In the genomic region with DNA sequence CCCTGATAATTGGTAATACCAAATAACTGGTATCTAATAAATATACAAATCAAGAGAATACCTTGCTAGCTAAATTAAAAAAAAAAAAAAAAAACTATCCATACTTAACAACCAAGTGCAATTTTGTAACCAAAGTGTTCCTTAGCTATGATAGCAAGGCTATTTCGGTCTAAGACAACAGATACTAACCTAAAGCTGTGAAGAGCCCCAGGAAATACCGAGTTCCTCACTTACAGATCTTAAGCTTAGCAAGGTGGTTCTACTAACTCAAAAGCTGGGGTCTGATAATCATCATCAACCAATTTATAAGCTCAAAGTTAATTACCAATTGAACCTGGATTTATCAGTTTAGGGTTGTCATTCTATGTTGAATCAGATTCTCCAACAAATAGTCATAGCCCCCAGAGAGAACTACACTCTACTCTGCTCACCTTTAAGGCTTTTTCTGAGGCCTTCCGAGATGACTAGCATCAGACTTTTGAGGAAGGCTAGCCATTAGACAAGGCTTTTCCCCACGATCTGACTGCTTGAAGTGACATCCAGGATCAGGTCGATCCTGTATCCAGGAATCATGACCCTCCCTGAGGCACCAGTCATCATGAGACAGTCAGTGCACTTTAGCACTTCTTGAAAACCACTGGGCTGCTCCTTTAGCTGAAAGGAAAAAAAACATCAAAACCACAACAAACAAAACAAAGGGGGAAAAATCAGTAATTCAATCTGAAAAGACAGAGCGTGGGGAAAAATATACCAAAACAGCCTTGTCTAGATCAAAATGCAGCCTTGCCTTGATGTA, we compare ENCODE assay signal across 1 cellular context.
TF ChIP-seq lines count a peak whose summit lies in the region.

No MANE protein-coding gene starts in this region.

TF ChIP-seq in WTC11, 78 proteins besides CTCF, POLR2A, EP300 and RAD21 (continued from another document):
- TF ChIP-seq, protein P1, sequence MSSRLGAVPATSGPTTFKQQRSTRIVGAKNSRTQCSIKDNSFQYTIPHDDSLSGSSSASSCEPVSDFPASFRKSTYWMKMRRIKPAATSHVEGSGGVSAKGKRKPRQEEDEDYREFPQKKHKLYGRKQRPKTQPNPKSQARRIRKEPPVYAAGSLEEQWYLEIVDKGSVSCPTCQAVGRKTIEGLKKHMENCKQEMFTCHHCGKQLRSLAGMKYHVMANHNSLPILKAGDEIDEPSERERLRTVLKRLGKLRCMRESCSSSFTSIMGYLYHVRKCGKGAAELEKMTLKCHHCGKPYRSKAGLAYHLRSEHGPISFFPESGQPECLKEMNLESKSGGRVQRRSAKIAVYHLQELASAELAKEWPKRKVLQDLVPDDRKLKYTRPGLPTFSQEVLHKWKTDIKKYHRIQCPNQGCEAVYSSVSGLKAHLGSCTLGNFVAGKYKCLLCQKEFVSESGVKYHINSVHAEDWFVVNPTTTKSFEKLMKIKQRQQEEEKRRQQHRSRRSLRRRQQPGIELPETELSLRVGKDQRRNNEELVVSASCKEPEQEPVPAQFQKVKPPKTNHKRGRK (CRISPR knock-in tag; IDR thresholded peaks at IDR 0.05; ENCODE audit: borderline replicate concordance) = no peak
- TF ChIP-seq IRF2 (CRISPR knock-in tag; IDR thresholded peaks at IDR 0.05; ENCODE audit: borderline replicate concordance, low read depth) (no peak), RORB (CRISPR knock-in tag; IDR thresholded peaks at IDR 0.05) (no peak)
- TF ChIP-seq, protein P2, sequence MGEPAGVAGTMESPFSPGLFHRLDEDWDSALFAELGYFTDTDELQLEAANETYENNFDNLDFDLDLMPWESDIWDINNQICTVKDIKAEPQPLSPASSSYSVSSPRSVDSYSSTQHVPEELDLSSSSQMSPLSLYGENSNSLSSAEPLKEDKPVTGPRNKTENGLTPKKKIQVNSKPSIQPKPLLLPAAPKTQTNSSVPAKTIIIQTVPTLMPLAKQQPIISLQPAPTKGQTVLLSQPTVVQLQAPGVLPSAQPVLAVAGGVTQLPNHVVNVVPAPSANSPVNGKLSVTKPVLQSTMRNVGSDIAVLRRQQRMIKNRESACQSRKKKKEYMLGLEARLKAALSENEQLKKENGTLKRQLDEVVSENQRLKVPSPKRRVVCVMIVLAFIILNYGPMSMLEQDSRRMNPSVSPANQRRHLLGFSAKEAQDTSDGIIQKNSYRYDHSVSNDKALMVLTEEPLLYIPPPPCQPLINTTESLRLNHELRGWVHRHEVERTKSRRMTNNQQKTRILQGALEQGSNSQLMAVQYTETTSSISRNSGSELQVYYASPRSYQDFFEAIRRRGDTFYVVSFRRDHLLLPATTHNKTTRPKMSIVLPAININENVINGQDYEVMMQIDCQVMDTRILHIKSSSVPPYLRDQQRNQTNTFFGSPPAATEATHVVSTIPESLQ (CRISPR knock-in tag; IDR thresholded peaks at IDR 0.05) = no peak
